29 cellular contexts compared by ENCODE assay signal in the genomic region with DNA sequence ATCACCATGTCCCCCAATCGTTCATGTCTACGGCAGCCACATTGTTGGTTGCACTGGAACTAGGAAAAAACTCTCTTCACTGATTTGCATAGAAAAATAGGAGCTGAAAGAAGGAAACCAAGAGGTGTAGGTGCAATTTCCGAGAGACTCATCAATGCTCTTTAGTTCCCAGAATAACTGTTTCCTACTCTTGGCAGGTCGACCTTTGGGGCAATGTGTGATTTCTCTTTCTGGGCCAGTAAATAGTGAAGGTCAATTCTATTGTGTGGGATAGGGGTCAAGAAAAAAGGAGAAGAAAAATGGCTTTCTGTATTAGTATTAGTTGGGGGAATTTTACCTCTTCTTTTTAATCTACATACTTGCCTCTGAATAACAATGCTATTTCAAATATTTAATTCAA. TPM values are rescaled to one million over a fixed set of nuclear protein-coding genes. Genes with fewer than 3 reads are reported as not detected.
"Had no signal": no experiment of that assay in that cellular context is flagged by ENCODE, and none has a peak within 500 bp of the region (broad histone marks: within the 10 kb centered on the region; RNA-seq: fewer than 3 reads in every experiment).

No MANE protein-coding gene starts in this region.

- H3K4me1 ChIP-seq: adrenal gland, colonic mucosa, gastrocnemius medialis, psoas muscle, right atrium auricular region, testis had no signal

- H3K9me3 ChIP-seq: adrenal gland, colonic mucosa, gastrocnemius medialis, lower lobe of right lung, pancreas, psoas muscle, right atrium auricular region, testis, transverse colon had no signal

- DNase-seq: activated CD4-positive, alpha-beta memory T cell treated with anti-CD3 and anti-CD28 coated beads for 36 hours; activated CD4-positive, alpha-beta T cell treated with anti-CD3 and anti-CD28 coated beads for 48 hours; activated CD8-positive, alpha-beta memory T cell treated with anti-CD3 and anti-CD28 coated beads, Interleukin-2, amount 50 U/mL, for 4 hours; activated effector memory CD4-positive, alpha-beta T cell treated with anti-CD3 and anti-CD28 coated beads, Interleukin-2, amount 50 U/mL, for 16 hours; activated naive CD4-positive, alpha-beta T cell treated with anti-CD3 and anti-CD28 coated beads for 36 hours; activated naive CD8-positive, alpha-beta T cell treated with anti-CD3 and anti-CD28 coated beads for 36 hours; activated T-cell treated with anti-CD3 and anti-CD28 coated beads, Interleukin-2, amount 50 U/mL, for 1 hour; adrenal gland; aorta; cerebellar nuclear complex; colonic mucosa; effector CD8-positive, alpha-beta T cell; gastrocnemius medialis; hippocampal formation; left cardiac atrium; lower lobe of right lung; mesendoderm; nucleus accumbens; pancreas; psoas muscle; stimulated activated CD4-positive, alpha-beta T cell treated with anti-CD3 and anti-CD28 coated beads, Interleukin-2, amount 100 ng/mL, for 48 hours; stimulated activated naive CD8-positive, alpha-beta T cell treated with anti-CD3 and anti-CD28 coated beads, Interleukin-15, Interleukin-2, amounts not matched to agents 100 U/mL and 50 U/mL, for 24 hours; testis; transverse colon; WERI-Rb-1 had no signal

- H3K4me3 ChIP-seq: adrenal gland, cardiac muscle cell, colonic mucosa, gastrocnemius medialis, lower lobe of right lung, pancreas, psoas muscle, right atrium auricular region, testis, transverse colon had no signal

- H3K27me3 ChIP-seq: adrenal gland, cardiac muscle cell, colonic mucosa, gastrocnemius medialis, pancreas, right atrium auricular region, testis, transverse colon had no signal

- H3K36me3 ChIP-seq: adrenal gland, cardiac muscle cell, colonic mucosa, gastrocnemius medialis, lower lobe of right lung, pancreas, right atrium auricular region, transverse colon, WERI-Rb-1 had no signal

- H3K27ac ChIP-seq: adrenal gland, cardiac muscle cell, colonic mucosa, epithelial cell of prostate, gastrocnemius medialis, pancreas, psoas muscle, right atrium auricular region, testis, WERI-Rb-1 had no signal

- ATAC-seq: activated CD4-positive, CD25-positive, alpha-beta regulatory T cell treated with anti-CD3 and anti-CD28 coated beads, Interleukin-2, amount 50 U/mL, for 24 hours; gastrocnemius medialis; psoas muscle; stimulated activated naive CD8-positive, alpha-beta T cell treated with anti-CD3 and anti-CD28 coated beads, Interleukin-15, Interleukin-2, amounts not matched to agents 100 U/mL and 50 U/mL, for 24 hours had no signal

RNA-seq across cellular contexts. Expression of a gene that starts 55.9 kb away (rescaled TPM):
- total RNA-seq: activated naive CD8-positive, alpha-beta T cell treated with anti-CD3 and anti-CD28 coated beads for 36 hours had no signal
